In genomic region chr5:120055858-120056257, GRCh38 we compare ENCODE assay signal across 8 cellular contexts.
DNase-seq lines count a peak whose midpoint lies in the region; ATAC-seq, FAIRE-seq and TF ChIP-seq lines count a peak whose summit lies in the region.

No MANE protein-coding gene starts in this region.

- no peak overlapping the region for H2AK9ac ChIP-seq in IMR-90 (replicated peaks; ENCODE audit: low read depth, low read length, poor library complexity)

- H2BK15ac ChIP-seq in IMR-90 (ENCODE audit: low read depth, low read length), result no peak overlapping the region

- H4K91ac ChIP-seq in IMR-90 (ENCODE audit: insufficient read depth, low read depth, low read length), result no peak overlapping the region

- TF ChIP-seq CTCF in BE2C (IDR thresholded peaks at IDR 0.05; ENCODE audit: low read depth, low read length) (peak; percentile 48), IMR-90 (conservative IDR thresholded peaks at IDR 0.05; ENCODE audit: low read depth, low read length) (peak; percentile 71)

- no peaks in the 10 kb centered on the region for H3K79me1 ChIP-seq in IMR-90 (ENCODE audit: low read depth in 1 of 2, low read length in 2 of 2)

- H3K4me2 ChIP-seq in IMR-90 (ENCODE audit: low read depth, low read length), result no peak overlapping the region

- no peak overlapping the region; a peak in 1 of 4 replicates for H4K8ac ChIP-seq in IMR-90 (ENCODE audit: low read depth in 2 of 2, low read length in 2 of 2)

- POLR2A ChIA-PET in IMR-90 (lab: Charles Lee; ENCODE audit: unreplicated experiment), result no interaction called here

- H3K27ac ChIP-seq in IMR-90 (ENCODE audit: insufficient read depth, low read length), result no peak overlapping the region

- in situ Hi-C loops in IMR-90 (cut with MboI; ENCODE audit: low sequenced_read_pairs), result no loop called here

- H2AFZ ChIP-seq in IMR-90 (replicated peaks; ENCODE audit: low read length, poor library complexity), result no peak overlapping the region

- H3K9me3 ChIP-seq in BE2C (no peaks in the 10 kb centered on the region), IMR-90 (ENCODE audit: control insufficient read depth, insufficient read depth, low read length) (no peaks in the 10 kb centered on the region)

- H3K9me1 ChIP-seq in IMR-90 (ENCODE audit: insufficient read depth, low read length), result no peaks in the 10 kb centered on the region

- BruUV-seq in IMR-90 (replicated peaks; lab: Mats Ljungman, UMichigan), result no TSS peak

- no peak overlapping the region for H3K9ac ChIP-seq in IMR-90 (ENCODE audit: low read depth, low read length)

- no peak overlapping the region for H4K5ac ChIP-seq in IMR-90 (ENCODE audit: low read depth, low read length)

- TF ChIP-seq POLR2A in IMR-90 (IDR thresholded peaks at IDR 0.05; ENCODE audit: low read depth, low read length) (no peak), GM12891 (IDR thresholded peaks at IDR 0.05; ENCODE audit: low read depth, low read length) (no peak)

- H4K20me1 ChIP-seq in IMR-90 (ENCODE audit: insufficient read depth, low read length), result no peaks in the 10 kb centered on the region

- no peak overlapping the region for H2BK5ac ChIP-seq in IMR-90 (ENCODE audit: low read depth, low read length, poor library complexity, severe bottlenecking)

- no peak overlapping the region; the same call in 1 of the 2 replicates for H2BK120ac ChIP-seq in IMR-90 (ENCODE audit: low read depth, low read length)

- H3K36me3 ChIP-seq in BE2C, result no peaks in the 10 kb centered on the region
- no peaks in the 10 kb centered on the region for H3K36me3 ChIP-seq in IMR-90 (ENCODE audit: control insufficient read depth, insufficient read depth, low read length)

- no peak overlapping the region for H3K4me3 ChIP-seq in BE2C (ENCODE audit: low read depth, low read length)
- no peak overlapping the region for H3K4me3 ChIP-seq in IMR-90 (ENCODE audit: insufficient read depth, low read depth, low read length)

- WGBS in IMR-90 (ENCODE audit: extremely low coverage in 2 of 2, insufficient read length in 1 of 2), 2 experiments, result no CpG with 5 or more reads among the region's 2 CpGs

- H3K56ac ChIP-seq in IMR-90 (ENCODE audit: extremely low read depth, insufficient read depth, low read length), result no peak overlapping the region

- no peak overlapping the region for H2BK20ac ChIP-seq in IMR-90 (ENCODE audit: low read depth, low read length)

- H3K23ac ChIP-seq in IMR-90 (ENCODE audit: low read depth, low read length), result no peak overlapping the region

- dilution Hi-C loops in IMR-90 (cut with HindIII; ENCODE audit: low sequenced_read_pairs, unreplicated experiment), result no loop called here

- CTCF ChIA-PET in IMR-90 (lab: Yijun Ruan, JAX), result interaction anchor here (0.7 to 1.2 kb wide), 3 partner anchors 8 to 496 kb away, joined by 3 to 5 read pairs (median 4); no protein-coding TSS in a partner anchor

- no peak overlapping the region for H3K4ac ChIP-seq in IMR-90 (ENCODE audit: low read depth, low read length)

- H3K18ac ChIP-seq in IMR-90 (ENCODE audit: low read depth, low read length), result no peak overlapping the region

- ATAC-seq in IMR-90 (ENCODE audit: low read depth), result peak; percentile 97

- TF ChIP-seq RAD21 in IMR-90 (IDR thresholded peaks at IDR 0.05; ENCODE audit: low read length), result peak; percentile 72

- no peak for FAIRE-seq in GM12891 (lab: Jason Lieb, UNC)
- no peak for FAIRE-seq in urothelium cell line (lab: Jason Lieb, UNC)

- H3K27me3 ChIP-seq in BE2C (no peaks in the 10 kb centered on the region), IMR-90 (ENCODE audit: control insufficient read depth, insufficient read depth, low read length) (no peaks in the 10 kb centered on the region)

- H3K14ac ChIP-seq in IMR-90 (replicated peaks; ENCODE audit: low read depth, low read length), result no peak overlapping the region

- peak; percentile 10 for DNase-seq in BE2C
- peak; percentile 76 for DNase-seq in IMR-90
- DNase-seq in astrocyte of the hippocampus (ENCODE audit: low read depth, low spot score), result peak; percentile 51
- peak; percentile 15 for DNase-seq in kidney tubule cell (ENCODE audit: low spot score)
- DNase-seq in GM12891 (ENCODE audit: insufficient read length, low spot score), result no peak
- DNase-seq in epidermal melanocyte (ENCODE audit: insufficient read length, low spot score), result no peak
- DNase-seq in urothelium cell line (ENCODE audit: low spot score), result no peak
- no peak for DNase-seq in effector CD4-positive, alpha-beta T cell

- intact Hi-C loops in IMR-90 (cut with micrococcal nuclease), result loop anchor here (1.0 to 10.0 kb wide), 4 partner anchors 409 to 746 kb away; partner anchors contain the start of gene PRR16

- no peak overlapping the region for H2AK5ac ChIP-seq in IMR-90 (ENCODE audit: low read depth, low read length)

- H3K4me1 ChIP-seq in BE2C (peaks cover 9% of the 10 kb centered on the region), IMR-90 (ENCODE audit: control insufficient read depth, insufficient read depth, low read length) (no peaks in the 10 kb centered on the region)

TF ChIP-seq in IMR-90, 13 proteins besides CTCF, POLR2A, EP300 and RAD21:
- TF ChIP-seq BHLHE40 (IDR thresholded peaks at IDR 0.05; ENCODE audit: low read depth, low read length) (no peak), SMC3 (IDR thresholded peaks at IDR 0.05; ENCODE audit: low read depth, low read length) (peak; percentile 59), CHD1 (IDR thresholded peaks at IDR 0.05; ENCODE audit: low read depth, low read length) (no peak), FOS (IDR thresholded peaks at IDR 0.05; ENCODE audit: low read depth, low read length) (no peak), RFX5 (IDR thresholded peaks at IDR 0.05; ENCODE audit: low read depth, low read length) (no peak), MAFK (IDR thresholded peaks at IDR 0.05; ENCODE audit: low read depth, low read length) (no peak)

TF ChIP-seq in GM12891, 5 proteins besides CTCF, POLR2A, EP300 and RAD21:
- no peak for TF ChIP-seq TAF1 (IDR thresholded peaks at IDR 0.05; ENCODE audit: low read depth, low read length)
- TF ChIP-seq PAX5 (IDR thresholded peaks at IDR 0.05; ENCODE audit: insufficient read depth, low read length, severe bottlenecking), result no peak
- no peak for TF ChIP-seq POU2F2 (IDR thresholded peaks at IDR 0.05; ENCODE audit: low read depth, low read length)
- TF ChIP-seq POLR2AphosphoS5 (IDR thresholded peaks at IDR 0.05; ENCODE audit: low read depth, low read length), result no peak
- TF ChIP-seq SPI1 (IDR thresholded peaks at IDR 0.05; ENCODE audit: low read depth, low read length), result no peak

Comparison
In these comparisons a context has a peak if more than half of its experiments do, and no peak if none do; other contexts are left out.
1. DNase-seq: peak in BE2C (single experiment), IMR-90 (single experiment), astrocyte of the hippocampus (single experiment) and kidney tubule cell (single experiment); none in GM12891 (single experiment), epidermal melanocyte (single experiment), urothelium cell line (single experiment) and effector CD4-positive, alpha-beta T cell (single experiment).